ENCODE assay signal across 11 cellular contexts in the genomic region with DNA sequence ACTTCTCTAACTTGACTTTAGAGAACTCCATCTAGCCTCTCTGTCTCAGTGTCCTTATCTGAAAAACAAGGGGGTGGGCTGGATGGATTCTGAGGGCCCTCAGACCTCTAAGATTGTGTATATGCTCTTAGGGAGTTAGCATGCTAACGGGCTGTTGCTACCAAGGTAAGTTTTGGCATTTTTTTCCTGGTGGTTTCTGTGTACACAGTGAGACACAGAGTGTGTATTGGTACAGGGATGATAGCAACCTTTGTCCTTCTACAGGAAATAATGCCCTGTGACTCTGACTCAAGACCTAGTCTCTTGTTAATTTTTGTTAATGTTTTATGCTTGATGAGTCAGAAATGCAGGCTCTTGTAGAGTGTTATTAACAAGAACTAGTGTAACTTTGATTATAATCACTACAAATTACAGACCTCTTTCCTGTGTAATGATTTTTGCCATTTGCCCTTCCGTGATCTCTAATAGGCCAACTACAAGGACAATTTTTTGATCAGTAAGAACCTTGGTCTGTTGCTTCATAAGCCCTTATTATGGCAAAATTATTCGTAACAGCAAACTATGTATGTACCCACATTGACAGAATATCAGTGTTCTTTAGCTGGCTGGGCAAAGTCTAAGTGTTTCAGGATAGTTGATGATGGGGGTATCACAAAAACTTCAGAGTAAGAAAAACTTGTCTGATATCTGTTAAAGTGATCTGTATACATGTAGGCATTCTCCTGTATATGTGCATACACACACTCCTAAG.
DNase-seq lines count a peak whose midpoint lies in the region; ATAC-seq and TF ChIP-seq lines count a peak whose summit lies in the region.
"Had no signal": no experiment of that assay in that cellular context is flagged by ENCODE, and none has a peak within 500 bp of the region (broad histone marks: within the 10 kb centered on the region; RNA-seq: fewer than 3 reads in every experiment).

No MANE protein-coding gene starts in this region.

- H3K9me1 ChIP-seq in IMR-90 (ENCODE audit: insufficient read depth, low read length), result peaks cover 15% of the 10 kb centered on the region

- H3K27me3 ChIP-seq in cardiac muscle cell (no peaks in the 10 kb centered on the region), IMR-90 (ENCODE audit: control insufficient read depth, insufficient read depth, low read length) (no peaks in the 10 kb centered on the region)
- H3K27me3 ChIP-seq in CD8-positive, alpha-beta memory T cell (ENCODE audit: insufficient read depth, low read length, poor library complexity, severe bottlenecking), result no peaks in the 10 kb centered on the region
- H3K27me3 ChIP-seq: BLaER1 treated with 17β-estradiol and CSF1 and Interleukin-3, amounts not matched to agents 10 nM and 100 nM had no signal

- H2BK120ac ChIP-seq in IMR-90 (ENCODE audit: low read depth, low read length), result no peak overlapping the region

- ATAC-seq in Right ventricle myocardium inferior, result no peak
- peak; percentile 79 for ATAC-seq in IMR-90 (ENCODE audit: low read depth)
- ATAC-seq in HG03280 (IDR thresholded peaks at IDR 0.05; ENCODE audit: unreplicated experiment), result no peak

- H3K27ac Mint-ChIP-seq in CD8-positive, alpha-beta memory T cell, result no peak overlapping the region
- H3K27ac Mint-ChIP-seq: activated naive CD8-positive, alpha-beta T cell treated with anti-CD3 and anti-CD28 coated beads, Interleukin-2, amount 10 ng/mL, durations not matched to agents 7 days and 5 days had no signal

- H3K36me3 Mint-ChIP-seq in CD8-positive, alpha-beta memory T cell, result peaks cover 0 to 5% (median 0%) of the 10 kb centered on the region in 3 donors

- H2AFZ ChIP-seq in IMR-90 (replicated peaks; ENCODE audit: low read length, poor library complexity), result no peak overlapping the region

- no peak overlapping the region for H3K23ac ChIP-seq in IMR-90 (ENCODE audit: low read depth, low read length)

- no peaks in the 10 kb centered on the region for H3K9me3 Mint-ChIP-seq in CD8-positive, alpha-beta memory T cell

- H2BK15ac ChIP-seq in IMR-90 (ENCODE audit: low read depth, low read length), result no peak overlapping the region; the same call in 2 of the 3 replicates

- no peak overlapping the region for H3K18ac ChIP-seq in IMR-90 (ENCODE audit: low read depth, low read length)

- no peak overlapping the region for H2BK5ac ChIP-seq in IMR-90 (ENCODE audit: low read depth, low read length, poor library complexity, severe bottlenecking)

- H3K27ac ChIP-seq in cardiac muscle cell (peak overlapping the region; percentile 12), IMR-90 (ENCODE audit: insufficient read depth, low read length) (peak overlapping the region; percentile 25; the same call in 1 of the 2 replicates)
- no peak overlapping the region for H3K27ac ChIP-seq in CD8-positive, alpha-beta memory T cell (ENCODE audit: low read depth, low read length)
- H3K27ac ChIP-seq: BLaER1 treated with 17β-estradiol and CSF1 and Interleukin-3, amounts not matched to agents 10 nM and 100 nM had no signal

- no CpG with 5 or more reads among the region's 3 CpGs for WGBS in IMR-90 (ENCODE audit: extremely low coverage in 2 of 2, insufficient read length in 1 of 2), 2 experiments

- TF ChIP-seq POLR2A in IMR-90 (IDR thresholded peaks at IDR 0.05; ENCODE audit: low read depth, low read length), result no peak

- H3K9me3 ChIP-seq in cardiac muscle cell (ENCODE audit: low read depth) (no peaks in the 10 kb centered on the region), IMR-90 (ENCODE audit: control insufficient read depth, insufficient read depth, low read length) (no peaks in the 10 kb centered on the region)
- H3K9me3 ChIP-seq in CD8-positive, alpha-beta memory T cell (ENCODE audit: low read length), result no peaks in the 10 kb centered on the region
- H3K9me3 ChIP-seq: HAP-1 had no signal

- no peak overlapping the region for H3K56ac ChIP-seq in IMR-90 (ENCODE audit: extremely low read depth, insufficient read depth, low read length)

- peaks cover 3 to 6% of the 10 kb centered on the region in 2 donors for H3K27me3 Mint-ChIP-seq in CD8-positive, alpha-beta memory T cell

- dilution Hi-C loops in IMR-90 (cut with HindIII; ENCODE audit: low sequenced_read_pairs, unreplicated experiment), result no loop called here

- H4K8ac ChIP-seq in IMR-90 (ENCODE audit: low read depth in 2 of 2, low read length in 2 of 2), result no peak overlapping the region

- no peak overlapping the region; the same call in 1 of the 2 replicates for H2AK5ac ChIP-seq in IMR-90 (ENCODE audit: low read depth, low read length)

- BruUV-seq in IMR-90 (replicated peaks; lab: Mats Ljungman, UMichigan), result no TSS peak

- H3K79me1 ChIP-seq in IMR-90 (ENCODE audit: low read depth in 1 of 2, low read length in 2 of 2), result peaks cover 31 to 76% of the 10 kb centered on the region in 2 experiments

- DNase-seq in cardiac muscle cell (ENCODE audit: low read depth in 1 of 2, low spot score in 1 of 2) (peak in 1 of 2 donors; percentile 26), Right ventricle myocardium inferior (ENCODE audit: missing footprints) (no peak), IMR-90 (peak; percentile 67), fibroblast of pulmonary artery (ENCODE audit: low read depth) (peak; percentile 35), NCI-H1930 (lab: John Stamatoyannopoulos, UW) (no peak), germinal center (ENCODE audit: low spot score) (no peak)
- DNase-seq in CD8-positive, alpha-beta memory T cell, result no peak
- DNase-seq: activated naive CD8-positive, alpha-beta T cell treated with anti-CD3 and anti-CD28 coated beads, Interleukin-2, amount 10 ng/mL, durations not matched to agents 7 days and 5 days had no signal

- intact Hi-C loops in Right ventricle myocardium inferior (cut with DNase I) (no loop called here), IMR-90 (cut with micrococcal nuclease) (no loop called here)

- H4K20me1 ChIP-seq in IMR-90 (ENCODE audit: insufficient read depth, low read length), result peaks cover 39% of the 10 kb centered on the region; the same call in 1 of the 2 replicates
- H4K20me1 ChIP-seq: BLaER1 treated with 17β-estradiol and CSF1 and Interleukin-3, amounts not matched to agents 10 nM and 100 nM had no signal

- H3K9ac ChIP-seq in IMR-90 (ENCODE audit: low read depth, low read length), result no peak overlapping the region
- H3K9ac ChIP-seq: BLaER1 treated with 17β-estradiol and CSF1 and Interleukin-3, amounts not matched to agents 10 nM and 100 nM had no signal

- TF ChIP-seq CTCF in cardiac muscle cell (IDR thresholded peaks at IDR 0.05; ENCODE audit: low read depth, low read length) (no peak), IMR-90 (conservative IDR thresholded peaks at IDR 0.05; ENCODE audit: low read depth, low read length) (no peak), fibroblast of pulmonary artery (IDR thresholded peaks at IDR 0.05; ENCODE audit: low read length, missing control alignments) (no peak)

- no peak overlapping the region for H3K14ac ChIP-seq in IMR-90 (replicated peaks; ENCODE audit: low read depth, low read length)

- H3K4me1 Mint-ChIP-seq in CD8-positive, alpha-beta memory T cell, result no peaks in the 10 kb centered on the region

- H3K4me3 Mint-ChIP-seq in CD8-positive, alpha-beta memory T cell, result no peak overlapping the region
- H3K4me3 Mint-ChIP-seq: activated naive CD8-positive, alpha-beta T cell treated with anti-CD3 and anti-CD28 coated beads, Interleukin-2, amount 10 ng/mL, durations not matched to agents 7 days and 5 days had no signal

- H4K91ac ChIP-seq in IMR-90 (ENCODE audit: insufficient read depth, low read depth, low read length), result no peak overlapping the region

- H3K4me2 ChIP-seq in IMR-90 (ENCODE audit: low read depth, low read length), result peak overlapping the region; percentile 28; the same call in 1 of the 2 replicates
- H3K4me2 ChIP-seq: BLaER1 treated with 17β-estradiol and CSF1 and Interleukin-3, amounts not matched to agents 10 nM and 100 nM had no signal

- H2AK9ac ChIP-seq in IMR-90 (replicated peaks; ENCODE audit: low read depth, low read length, poor library complexity), result no peak overlapping the region

- no peak overlapping the region for H4K5ac ChIP-seq in IMR-90 (ENCODE audit: low read depth, low read length)

- peaks cover 33% of the 10 kb centered on the region for H3K4me1 ChIP-seq in cardiac muscle cell (ENCODE audit: low read depth)
- H3K4me1 ChIP-seq in IMR-90 (ENCODE audit: control insufficient read depth, insufficient read depth, low read length), result peaks cover 3% of the 10 kb centered on the region
- no peaks in the 10 kb centered on the region for H3K4me1 ChIP-seq in CD8-positive, alpha-beta memory T cell (ENCODE audit: insufficient read depth, low read length)
- H3K4me1 ChIP-seq: HAP-1 had no signal

- no peak overlapping the region for H3K4ac ChIP-seq in IMR-90 (ENCODE audit: low read depth, low read length)

- in situ Hi-C loops in IMR-90 (cut with MboI; ENCODE audit: low sequenced_read_pairs), result no loop called here

- no peak overlapping the region for H2BK20ac ChIP-seq in IMR-90 (ENCODE audit: low read depth, low read length)

- H3K36me3 ChIP-seq in cardiac muscle cell (no peaks in the 10 kb centered on the region), IMR-90 (ENCODE audit: control insufficient read depth, insufficient read depth, low read length) (no peaks in the 10 kb centered on the region)
- H3K36me3 ChIP-seq in CD8-positive, alpha-beta memory T cell (ENCODE audit: insufficient read depth, low read length), result no peaks in the 10 kb centered on the region
- H3K36me3 ChIP-seq: HAP-1 had no signal

- POLR2A ChIA-PET in IMR-90 (lab: Charles Lee; ENCODE audit: unreplicated experiment), result no interaction called here
- POLR2A ChIA-PET in CD8-positive, alpha-beta memory T cell (lab: Charles Lee), result no interaction called here

- CTCF ChIA-PET in IMR-90 (lab: Yijun Ruan, JAX), result no interaction called here
- CTCF ChIA-PET in CD8-positive, alpha-beta memory T cell (lab: Charles Lee), result no interaction called here

- TF ChIP-seq RAD21 in IMR-90 (IDR thresholded peaks at IDR 0.05; ENCODE audit: low read length), result no peak

- H3K4me3 ChIP-seq in cardiac muscle cell (no peak overlapping the region), IMR-90 (ENCODE audit: insufficient read depth, low read depth, low read length) (no peak overlapping the region), fibroblast of pulmonary artery (replicated peaks; ENCODE audit: low read depth, low read length) (no peak overlapping the region)
- no peak overlapping the region for H3K4me3 ChIP-seq in CD8-positive, alpha-beta memory T cell (ENCODE audit: low read length)
- H3K4me3 ChIP-seq: BLaER1 treated with 17β-estradiol and CSF1 and Interleukin-3, amounts not matched to agents 10 nM and 100 nM; HAP-1 had no signal

TF ChIP-seq in IMR-90, 13 proteins besides CTCF, POLR2A, EP300 and RAD21 (continues in another document):
- TF ChIP-seq CHD1 (IDR thresholded peaks at IDR 0.05; ENCODE audit: low read depth, low read length), result no peak
- TF ChIP-seq RFX5 (IDR thresholded peaks at IDR 0.05; ENCODE audit: low read depth, low read length), result no peak
- no peak for TF ChIP-seq MAZ (IDR thresholded peaks at IDR 0.05; ENCODE audit: borderline replicate concordance, low read depth, low read length)

Comparison
In these comparisons a context has a peak if more than half of its experiments do, and no peak if none do; other contexts are left out.
1. DNase-seq: peak in IMR-90 (single experiment) and fibroblast of pulmonary artery (single experiment); none in Right ventricle myocardium inferior (single experiment), NCI-H1930 (0 of 2), CD8-positive, alpha-beta memory T cell (0 of 5) and germinal center (single experiment).